In genomic region chr22:28741758-28742561, GRCh38 we compare ENCODE assay signal across 8 cellular contexts. TPM values are rescaled to one million over a fixed set of nuclear protein-coding genes. Genes with fewer than 3 reads are reported as not detected.
A peak's percentile ranks its signal among the peaks of the same experiment; 100 is the strongest.
DNase-seq lines count a peak whose midpoint lies in the region; ATAC-seq and TF ChIP-seq lines count a peak whose summit lies in the region.

CHEK2 (minus strand) TSS chr22:28741820; CDS start chr22:28734721, 7,099 bp downstream.
HSCB (plus strand) TSS chr22:28742039; CDS start chr22:28742096, 57 bp downstream.

- H3K36me3 Mint-ChIP-seq in IgD-negative memory B cell, result peaks cover 4% of the 10 kb centered on the region

- ATAC-seq in GM21529 (IDR thresholded peaks at IDR 0.05; ENCODE audit: unreplicated experiment), result peak; percentile 90
- ATAC-seq in mucosa of descending colon, result peak; percentile 98

- intact Hi-C loops in mucosa of descending colon (cut with DNase I, micrococcal nuclease), result no loop called here

- peaks cover 4 to 16% (median 12%) of the 10 kb centered on the region in 3 donors for H3K4me1 Mint-ChIP-seq in IgD-negative memory B cell

- no peaks in the 10 kb centered on the region for H3K27me3 Mint-ChIP-seq in IgD-negative memory B cell

- DNase-seq in DMS114 treated with DMSO at 0.1 percent for 48 hours (lab: John Stamatoyannopoulos, UW; ENCODE audit: unreplicated experiment) (peak; percentile 97), OCI-M2 (lab: John Stamatoyannopoulos, UW; ENCODE audit: unreplicated experiment) (peak; percentile 82), epithelial cell of prostate (ENCODE audit: low read depth, low spot score) (peak; percentile 85), mucosa of descending colon (peak; percentile 96 to 99 (median 98))
- peak; percentile 92 for DNase-seq in activated T-cell treated with anti-CD3 and anti-CD28 coated beads, Interleukin-2, amount 50 U/mL, for 1 hour
- DNase-seq in stimulated activated CD8-positive, alpha-beta memory T cell treated with anti-CD3 and anti-CD28 coated beads, Interleukin-4, amount 100 ng/mL, for 24 hours (ENCODE audit: low read depth), result peak; percentile 95

- H3K9me3 Mint-ChIP-seq in IgD-negative memory B cell, result no peaks in the 10 kb centered on the region

- peak within 1 kb of the TSS; percentile 87 for H3K4me3 ChIP-seq in mucosa of descending colon

- peaks cover 18% of the 10 kb centered on the region for H3K4me1 ChIP-seq in mucosa of descending colon (ENCODE audit: low read depth)

- TF ChIP-seq CTCF in mucosa of descending colon (IDR thresholded peaks at IDR 0.05), result no peak

- peaks cover 9% of the 10 kb centered on the region for H3K36me3 ChIP-seq in mucosa of descending colon (ENCODE audit: low read depth)

- H3K4me3 Mint-ChIP-seq in IgD-negative memory B cell, result peak within 1 kb of the TSS; percentile 95 to 99 (median 96)

- H3K27ac Mint-ChIP-seq in IgD-negative memory B cell, result peak within 1 kb of the TSS; percentile 85 to 98 (median 93)

- H3K9me3 ChIP-seq in mucosa of descending colon, result no peaks in the 10 kb centered on the region

- H3K27ac ChIP-seq in epithelial cell of prostate, result peak within 1 kb of the TSS; percentile 76

RNA-seq across cellular contexts. Expression of gene CHEK2, which starts in this region (rescaled TPM):
- polyA plus RNA-seq in IgD-negative memory B cell, result 19.4 TPM
- 10 to 100 TPM; 15.8 to 21.1 (median 19.5) TPM for total RNA-seq in mucosa of descending colon

RNA-seq across cellular contexts. Expression of gene HSCB, which starts in this region (rescaled TPM):
- polyA plus RNA-seq in IgD-negative memory B cell, result 24.1 TPM
- 10 to 100 TPM; 11.6 to 15.5 (median 13.4) TPM for total RNA-seq in mucosa of descending colon

Comparison
In these comparisons a context has a peak if more than half of its experiments do, and no peak if none do; other contexts are left out.
1. Peak in every context shown above with its lines: DNase-seq, ATAC-seq, H3K4me3 ChIP-seq and H3K27ac ChIP-seq.